ENCODE assay signal across 12 cellular contexts in the genomic region with DNA sequence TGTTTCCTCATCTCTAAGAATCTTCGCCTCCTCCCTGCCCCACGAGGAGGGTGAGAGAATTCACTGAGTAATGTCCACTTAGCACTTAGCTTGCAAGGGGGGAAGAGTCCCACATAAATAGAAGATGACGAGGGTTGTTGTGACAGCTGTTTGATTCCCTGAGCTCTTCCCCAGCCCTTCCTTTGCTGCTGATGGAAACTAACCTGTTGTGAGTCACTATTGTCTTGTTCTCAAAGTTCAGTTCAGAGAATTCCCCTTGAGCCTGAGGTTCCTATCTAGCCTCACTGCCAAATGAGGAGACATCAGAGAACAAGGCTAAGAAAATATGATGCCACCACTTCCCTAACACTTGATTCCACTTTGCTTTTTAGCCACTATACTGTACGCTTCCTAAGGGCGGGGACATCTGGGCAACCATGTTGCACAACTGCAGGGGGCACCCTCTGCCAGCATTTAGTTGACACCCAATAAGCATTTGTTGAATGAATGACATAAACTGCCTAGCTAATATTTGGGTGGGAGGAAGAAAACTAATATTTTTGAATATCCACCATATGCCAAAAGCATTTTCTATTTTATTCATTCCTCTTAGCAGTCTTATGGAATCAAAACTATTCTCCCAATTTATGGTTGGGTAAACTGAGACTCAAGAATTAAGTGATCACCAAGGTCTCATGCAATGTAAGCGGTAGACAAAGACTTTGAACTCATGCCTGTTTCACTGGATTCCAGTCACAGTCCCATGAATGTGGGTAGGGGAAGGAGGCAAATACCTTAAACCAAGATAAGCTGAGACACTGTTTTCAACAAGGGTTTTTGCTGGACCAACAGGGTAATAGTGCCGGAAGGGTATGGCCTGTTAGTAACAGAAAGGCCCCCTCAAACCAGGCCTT.
DNase-seq lines count a peak whose midpoint lies in the region; ATAC-seq, FAIRE-seq and TF ChIP-seq lines count a peak whose summit lies in the region.
"Had no signal": no experiment of that assay in that cellular context is flagged by ENCODE, and none has a peak within 500 bp of the region (broad histone marks: within the 10 kb centered on the region; RNA-seq: fewer than 3 reads in every experiment).

No MANE protein-coding gene starts in this region.

- H3K79me2 ChIP-seq in K562 (ENCODE audit: control insufficient read depth, insufficient read depth, low read length) = no peaks in the 10 kb centered on the region

- H3K9ac ChIP-seq in K562 (ENCODE audit: insufficient read depth in 1 of 2, low read depth in 2 of 2, low read length in 2 of 2) = no peak overlapping the region

- H3K27ac Mint-ChIP-seq in CD4-positive, alpha-beta T cell = peak overlapping the region; percentile 12
- peak overlapping the region; percentile 17 for H3K27ac Mint-ChIP-seq in memory B cell

- no peaks in the 10 kb centered on the region for H3K36me3 Mint-ChIP-seq in CD4-positive, alpha-beta T cell (ENCODE audit: low read depth)
- no peaks in the 10 kb centered on the region for H3K36me3 Mint-ChIP-seq in memory B cell

- peaks cover 54% of the 10 kb centered on the region for H3K4me1 Mint-ChIP-seq in CD4-positive, alpha-beta T cell (ENCODE audit: low read depth)
- H3K4me1 Mint-ChIP-seq in memory B cell = peaks cover 7% of the 10 kb centered on the region

- no TSS peak for BruUV-seq in K562 (replicated peaks; lab: Mats Ljungman, UMichigan)

- in situ Hi-C loops in K562 (cut with MboI) = no loop called here

- CTCF ChIA-PET in CD4-positive, alpha-beta T cell (lab: Charles Lee) = interaction anchor here (0.6 to 1.5 kb wide), 2 partner anchors 29 to 176 kb away, joined by 3 read pairs; no protein-coding TSS in a partner anchor
- CTCF ChIA-PET in K562 (lab: Yijun Ruan, JAX; ENCODE audit: low intra/inter-chr PET ratio) = no interaction called here

- no peaks in the 10 kb centered on the region for H3K27me3 Mint-ChIP-seq in CD4-positive, alpha-beta T cell
- no peaks in the 10 kb centered on the region for H3K27me3 Mint-ChIP-seq in memory B cell

- no peak overlapping the region for H3K4me3 Mint-ChIP-seq in CD4-positive, alpha-beta T cell
- H3K4me3 Mint-ChIP-seq in memory B cell = no peak overlapping the region

- H3K9me3 ChIP-seq in CD4-positive, alpha-beta T cell (ENCODE audit: control insufficient read depth, low read length) = peaks cover 3% of the 10 kb centered on the region
- no peaks in the 10 kb centered on the region for H3K9me3 ChIP-seq in K562 (replicated peaks; ENCODE audit: control insufficient read depth, insufficient read depth, low read depth, low read length)

- peaks cover 7 to 34% of the 10 kb centered on the region in 2 experiments; a peak in 4 of 5 replicates for H3K4me1 ChIP-seq in K562 (replicated peaks in 1 of 2; ENCODE audit: control insufficient read depth in 2 of 2, insufficient read depth in 2 of 2, low read length in 2 of 2)

- TF ChIP-seq CTCF in CD4-positive, alpha-beta T cell (IDR thresholded peaks at IDR 0.05) = no peak
- peak in 1 of 3 experiments; percentile 23; a peak in 1 of 6 replicates for TF ChIP-seq CTCF in K562 (IDR thresholded peaks at IDR 0.05 in 2 of 3, conservative IDR thresholded peaks at IDR 0.05 in 1 of 3; ENCODE audit: insufficient read depth in 2 of 3, low read depth in 1 of 3, low read length in 3 of 3)

- H3K9me1 ChIP-seq in K562 (ENCODE audit: control insufficient read depth, insufficient read depth, low read length) = no peaks in the 10 kb centered on the region

- no peak for TF ChIP-seq EP300 in K562 (IDR thresholded peaks at IDR 0.05; ENCODE audit: low read length)

- no peak overlapping the region for H3K27ac ChIP-seq in CD4-positive, alpha-beta T cell (ENCODE audit: low read depth, low read length)
- H3K27ac ChIP-seq in K562 (ENCODE audit: extremely low read depth, low read depth, low read length) = no peak overlapping the region

- peak; percentile 74 for FAIRE-seq in K562 (lab: Jason Lieb, UNC)

- H3K4me2 ChIP-seq in K562 (ENCODE audit: insufficient read depth, low read length) = no peak overlapping the region

- no peak for ATAC-seq in CD4-positive, alpha-beta T cell (ENCODE audit: poor library complexity)
- no peak for ATAC-seq in K562
- ATAC-seq in memory B cell (ENCODE audit: low read depth) = no peak
- no peak for ATAC-seq in GM21717 (IDR thresholded peaks at IDR 0.05; ENCODE audit: unreplicated experiment)
- no peak for ATAC-seq in HG03025 (IDR thresholded peaks at IDR 0.05; ENCODE audit: low FRiP score, unreplicated experiment)
- ATAC-seq: left colon, Panc1 had no signal

- TF ChIP-seq RAD21 in K562 (CRISPR knock-in tag; conservative IDR thresholded peaks at IDR 0.05 in 1 of 2, IDR thresholded peaks at IDR 0.05 in 1 of 2) = peak in 1 of 2 experiments; percentile 33; a peak in 1 of 4 replicates

- intact Hi-C loops in CD4-positive, alpha-beta T cell (cut with DNase I, micrococcal nuclease) = loop anchor here in 1 of 2 experiments (5.0 kb wide), 1 partner anchor 67 kb away; no protein-coding TSS in a partner anchor
- intact Hi-C loops in K562 (cut with micrococcal nuclease) = loop anchor here (5.0 kb wide), 1 partner anchor 42 kb away; no protein-coding TSS in a partner anchor

- H2AFZ ChIP-seq in K562 (ENCODE audit: low read depth, low read length) = no peak overlapping the region

- WGBS in K562 (ENCODE audit: insufficient coverage, low coverage, missing lambda C conversion rate) = 64% methylated on average over 7 of the region's 7 CpGs

- H3K4me3 ChIP-seq in K562 = no peak overlapping the region

- H3K27me3 ChIP-seq in CD4-positive, alpha-beta T cell (ENCODE audit: control insufficient read depth, insufficient read depth, low read length) = no peaks in the 10 kb centered on the region
- no peaks in the 10 kb centered on the region for H3K27me3 ChIP-seq in K562 (ENCODE audit: control insufficient read depth in 2 of 2, insufficient read depth in 2 of 2, low read length in 2 of 2)

- no peaks in the 10 kb centered on the region for H3K9me3 Mint-ChIP-seq in CD4-positive, alpha-beta T cell
- H3K9me3 Mint-ChIP-seq in memory B cell = peaks cover under 1% of the 10 kb centered on the region

- H3K36me3 ChIP-seq in K562 (ENCODE audit: control insufficient read depth, insufficient read depth, low read length) = no peaks in the 10 kb centered on the region

- POLR2A ChIA-PET in CD4-positive, alpha-beta T cell (lab: Charles Lee) = no interaction called here
- POLR2A ChIA-PET in K562 (lab: Yijun Ruan, JAX) = interaction anchor here (1.6 kb wide), 1 partner anchor 7 kb away, joined by 5 read pairs; no protein-coding TSS in a partner anchor

- no peak for TF ChIP-seq POLR2A in K562 (conservative IDR thresholded peaks at IDR 0.05)

- no peaks in the 10 kb centered on the region for H4K20me1 ChIP-seq in K562 (replicated peaks; ENCODE audit: control insufficient read depth, insufficient read depth, low read length)

- no peak for DNase-seq in CD4-positive, alpha-beta T cell
- DNase-seq in HCEC 1CT (peak; percentile 41), K562 (ENCODE audit: extremely low read depth in 1 of 4, low spot score in 3 of 4) (peak in 2 of 4 experiments; percentile 23 to 49), memory B cell (ENCODE audit: low spot score in 2 of 2) (no peak), NOMO-1 treated with dmso at 0.1 percent for 144 hours (lab: John Stamatoyannopoulos, UW; ENCODE audit: unreplicated experiment) (no peak), midbrain (lab: John Stamatoyannopoulos, UW) (no peak)
- DNase-seq: effector CD8-positive, alpha-beta T cell; GF-D8 had no signal

TF ChIP-seq in K562, 482 proteins besides CTCF, POLR2A, EP300 and RAD21 (continues in another document):
- TF ChIP-seq, protein P1, sequence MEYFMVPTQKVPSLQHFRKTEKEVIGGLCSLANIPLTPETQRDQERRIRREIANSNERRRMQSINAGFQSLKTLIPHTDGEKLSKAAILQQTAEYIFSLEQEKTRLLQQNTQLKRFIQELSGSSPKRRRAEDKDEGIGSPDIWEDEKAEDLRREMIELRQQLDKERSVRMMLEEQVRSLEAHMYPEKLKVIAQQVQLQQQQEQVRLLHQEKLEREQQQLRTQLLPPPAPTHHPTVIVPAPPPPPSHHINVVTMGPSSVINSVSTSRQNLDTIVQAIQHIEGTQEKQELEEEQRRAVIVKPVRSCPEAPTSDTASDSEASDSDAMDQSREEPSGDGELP (CRISPR knock-in tag; IDR thresholded peaks at IDR 0.05; ENCODE audit: borderline replicate concordance) = 0 out of 2 replicates have a peak, but pooled peaks have one; percentile 37
- TF ChIP-seq RBM25 (IDR thresholded peaks at IDR 0.05; ENCODE audit: low read depth, low read length, severe bottlenecking) (peak; percentile 49), BCOR (IDR thresholded peaks at IDR 0.05) (no peak), NFXL1 (CRISPR knock-in tag; IDR thresholded peaks at IDR 0.05) (no peak), RBM15 (IDR thresholded peaks at IDR 0.05; ENCODE audit: insufficient read depth, low read length) (no peak), NRF1 (conservative IDR thresholded peaks at IDR 0.05 in 1 of 2, IDR thresholded peaks at IDR 0.05 in 1 of 2) (no peak)
- TF ChIP-seq, protein P2, sequence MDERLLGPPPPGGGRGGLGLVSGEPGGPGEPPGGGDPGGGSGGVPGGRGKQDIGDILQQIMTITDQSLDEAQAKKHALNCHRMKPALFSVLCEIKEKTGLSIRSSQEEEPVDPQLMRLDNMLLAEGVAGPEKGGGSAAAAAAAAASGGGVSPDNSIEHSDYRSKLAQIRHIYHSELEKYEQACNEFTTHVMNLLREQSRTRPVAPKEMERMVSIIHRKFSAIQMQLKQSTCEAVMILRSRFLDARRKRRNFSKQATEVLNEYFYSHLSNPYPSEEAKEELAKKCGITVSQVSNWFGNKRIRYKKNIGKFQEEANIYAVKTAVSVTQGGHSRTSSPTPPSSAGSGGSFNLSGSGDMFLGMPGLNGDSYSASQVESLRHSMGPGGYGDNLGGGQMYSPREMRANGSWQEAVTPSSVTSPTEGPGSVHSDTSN (CRISPR knock-in tag; IDR thresholded peaks at IDR 0.05; ENCODE audit: low read depth) = no peak
- TF ChIP-seq, protein P2 (tag; conservative IDR thresholded peaks at IDR 0.05; ENCODE audit: low read depth) = no peak
